ENCODE assay signal across 8 cellular contexts in the genomic region with DNA sequence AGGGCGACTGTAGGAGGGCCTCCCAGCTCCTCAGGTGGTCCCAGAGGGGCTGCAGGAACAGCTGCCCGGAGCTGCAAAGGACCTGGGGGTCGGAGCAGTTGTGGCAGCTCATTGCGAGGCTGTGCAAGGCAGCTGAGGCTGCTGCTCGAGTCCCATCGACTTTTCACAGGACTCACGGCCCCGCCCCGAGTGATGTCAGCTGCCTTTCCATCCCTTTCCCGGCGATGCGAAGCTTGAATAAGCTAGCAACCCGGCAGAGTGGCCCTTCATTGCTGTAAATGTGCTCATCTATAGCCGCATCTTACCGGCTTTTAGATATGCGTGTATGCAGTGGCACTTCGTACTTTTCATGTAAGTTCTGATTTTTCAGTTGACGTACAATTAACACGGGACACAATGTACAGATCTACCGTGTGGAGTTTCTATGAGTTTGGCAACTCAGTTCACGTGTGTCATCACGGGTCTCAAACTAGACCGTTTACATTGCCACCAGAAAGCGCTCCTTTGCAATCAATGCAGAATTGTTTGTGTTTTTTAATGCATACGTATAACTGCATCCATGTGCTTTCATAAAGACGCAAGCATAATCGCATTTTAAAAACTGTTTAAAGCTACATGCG. TPM values are rescaled to one million over a fixed set of nuclear protein-coding genes. Genes with fewer than 3 reads are reported as not detected.
DNase-seq lines count a peak whose midpoint lies in the region; ATAC-seq and TF ChIP-seq lines count a peak whose summit lies in the region.

A gene with protein sequence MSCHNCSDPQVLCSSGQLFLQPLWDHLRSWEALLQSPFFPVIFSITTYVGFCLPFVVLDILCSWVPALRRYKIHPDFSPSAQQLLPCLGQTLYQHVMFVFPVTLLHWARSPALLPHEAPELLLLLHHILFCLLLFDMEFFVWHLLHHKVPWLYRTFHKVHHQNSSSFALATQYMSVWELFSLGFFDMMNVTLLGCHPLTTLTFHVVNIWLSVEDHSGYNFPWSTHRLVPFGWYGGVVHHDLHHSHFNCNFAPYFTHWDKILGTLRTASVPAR (minus strand): TSS at position 137 of the 620 bp plus-strand sequence. CDS start 25 bp downstream, at position 112.

- no peaks in the 10 kb centered on the region for H4K20me1 ChIP-seq in mammary epithelial cell (ENCODE audit: insufficient read depth, low read length)

- H3K27me3 Mint-ChIP-seq in CD14-positive monocyte (ENCODE audit: low read depth in 3 of 3): peaks cover 19 to 46% (median 23%) of the 10 kb centered on the region in 3 donors
- H3K27me3 Mint-ChIP-seq in HFFc6 (ENCODE audit: insufficient read depth): peaks cover 10% of the 10 kb centered on the region

- BruUV-seq in mammary epithelial cell (replicated peaks; lab: Mats Ljungman, UMichigan): no TSS peak

- CTCF ChIA-PET in mammary epithelial cell (lab: Charles Lee; ENCODE audit: low non-redundant PET): interaction anchor here (0.6 kb wide), 1 partner anchor 269 kb away, joined by 3 read pairs; no protein-coding TSS in a partner anchor

- peak within 1 kb of the TSS; percentile 77 to 94 for H3K4me3 Mint-ChIP-seq in CD14-positive monocyte
- peak within 1 kb of the TSS; percentile 90 for H3K4me3 Mint-ChIP-seq in HFFc6

- TF ChIP-seq CTCF in CD14-positive monocyte (IDR thresholded peaks at IDR 0.05) (no peak), HFFc6 (IDR thresholded peaks at IDR 0.05) (no peak), mammary epithelial cell (conservative IDR thresholded peaks at IDR 0.05 in 1 of 2, IDR thresholded peaks at IDR 0.05 in 1 of 2; ENCODE audit: extremely low read depth in 1 of 2, insufficient read depth in 1 of 2, low read depth in 1 of 2, low read length in 2 of 2) (no peak)

- peaks cover 22% of the 10 kb centered on the region for H3K4me1 Mint-ChIP-seq in CD14-positive monocyte
- H3K4me1 Mint-ChIP-seq in HFFc6 (ENCODE audit: low read depth): peaks cover 25% of the 10 kb centered on the region

- peak within 1 kb of the TSS; percentile 93 for H3K4me2 ChIP-seq in mammary epithelial cell (ENCODE audit: insufficient read depth, low read depth, low read length)

- dilution Hi-C loops in mammary epithelial cell (cut with HindIII; ENCODE audit: low sequenced_read_pairs): loop anchor here (5.0 kb wide), 1 partner anchor 270 kb away; no protein-coding TSS in a partner anchor

- H3K36me3 ChIP-seq in mammary epithelial cell (ENCODE audit: insufficient read depth, low read length) (no peaks in the 10 kb centered on the region), iPS-15b (ENCODE audit: control insufficient read depth, insufficient read depth, low read length) (no peaks in the 10 kb centered on the region)

- no peaks in the 10 kb centered on the region for H3K79me2 ChIP-seq in mammary epithelial cell (ENCODE audit: insufficient read depth, low read length)

- intact Hi-C loops in CD14-positive monocyte (cut with micrococcal nuclease): no loop called here
- intact Hi-C loops in mammary epithelial cell (cut with micrococcal nuclease): no loop called here

- H3K4me1 ChIP-seq in mammary epithelial cell (ENCODE audit: insufficient read depth, low read length) (peaks cover 19% of the 10 kb centered on the region), iPS-15b (ENCODE audit: control insufficient read depth, insufficient read depth, low read length) (peaks cover 8% of the 10 kb centered on the region)

- H3K9me3 Mint-ChIP-seq in CD14-positive monocyte (peaks cover 0 to 14% (median 5%) of the 10 kb centered on the region in 7 donors), HFFc6 (no peaks in the 10 kb centered on the region)

- H3K27ac ChIP-seq in mammary epithelial cell (ENCODE audit: insufficient read depth, low read depth, low read length): no peak within 1 kb of the TSS

- H3K36me3 Mint-ChIP-seq in CD14-positive monocyte (peaks cover 6 to 10% of the 10 kb centered on the region in 2 donors), HFFc6 (ENCODE audit: low read depth) (no peaks in the 10 kb centered on the region)

- in situ Hi-C loops in mammary epithelial cell (cut with MboI; ENCODE audit: low sequenced_read_pairs in 2 of 2): loop anchor here in 1 of 2 donors (5.0 to 25.0 kb wide), 2 partner anchors 175 to 370 kb away; no protein-coding TSS in a partner anchor

- no peaks in the 10 kb centered on the region for H3K9me3 ChIP-seq in mammary epithelial cell (replicated peaks; ENCODE audit: insufficient read depth, low read length)
- no peaks in the 10 kb centered on the region for H3K9me3 ChIP-seq in iPS-15b (ENCODE audit: control insufficient read depth, insufficient read depth, low read length)

- no peak for ATAC-seq in HG02970 (IDR thresholded peaks at IDR 0.05; ENCODE audit: low FRiP score, unreplicated experiment)
- ATAC-seq in HG03342 (IDR thresholded peaks at IDR 0.05; ENCODE audit: unreplicated experiment): no peak

- H3K9ac ChIP-seq in mammary epithelial cell (ENCODE audit: insufficient read depth, low read length) (peak within 1 kb of the TSS; percentile 24), iPS-15b (ENCODE audit: low read depth, low read length) (peak within 1 kb of the TSS; percentile 58)

- 11% methylated on average over 27 of the region's 28 CpGs for WGBS in mammary epithelial cell (ENCODE audit: low coverage, missing lambda C conversion rate)

- H3K27me3 ChIP-seq in mammary epithelial cell (ENCODE audit: insufficient read depth, low read length) (peaks cover 6% of the 10 kb centered on the region), iPS-15b (ENCODE audit: control insufficient read depth, insufficient read depth, low read length) (peaks cover 73% of the 10 kb centered on the region)

- H3K27ac Mint-ChIP-seq in CD14-positive monocyte (peak within 1 kb of the TSS in 5 of 7 donors; percentile 18 to 72 (median 54)), HFFc6 (peak within 1 kb of the TSS; percentile 53)

- peak within 1 kb of the TSS; percentile 37 to 43 (median 40) for H3K4me3 ChIP-seq in mammary epithelial cell (replicated peaks in 1 of 3; ENCODE audit: insufficient read depth in 1 of 3, low read depth in 2 of 3, low read length in 3 of 3)
- H3K4me3 ChIP-seq in iPS-15b (ENCODE audit: low read depth, low read length): peak within 1 kb of the TSS; percentile 74

- DNase-seq in CD14-positive monocyte (ENCODE audit: low spot score) (peak; percentile 48), HFFc6 (peak; percentile 58), T-helper 1 cell (peak in 4 of 5 donors; percentile 14 to 38 (median 17)), mammary epithelial cell (peak; percentile 66), retina (peak; percentile 77)

- peak within 1 kb of the TSS; percentile 94 for H2AFZ ChIP-seq in mammary epithelial cell (ENCODE audit: low read depth, low read length)

RNA-seq across cellular contexts. Expression of the gene that starts here (rescaled TPM):
- polyA plus RNA-seq in CD14-positive monocyte: under 1 TPM in 1 of 2 donors, not detected in 1; 0.09 TPM
- under 1 TPM in 5 of 6 experiments, not detected in 1; 0.09 to 0.18 (median 0.12) TPM for total RNA-seq in HFFc6 (2021; fragmentation: NEBNext Ultra II Directional; extraction: Animal tissue kit (Norgen Biotek cat#: 25700))
- under 1 TPM in 1 of 2 donors, not detected in 1; 0.17 TPM for total RNA-seq in mammary epithelial cell
- polyA plus RNA-seq in mammary epithelial cell: not detected
- polyA minus RNA-seq in mammary epithelial cell: not detected

Comparison
In these comparisons a context has a peak if more than half of its experiments do, and no peak if none do; other contexts are left out.
1. Peak in DNase-seq in CD14-positive monocyte; RNA of the gene not detected or under 1 TPM.
2. Peak in DNase-seq in HFFc6; RNA of the gene not detected or under 1 TPM.
3. Peak in DNase-seq, H3K4me3 ChIP-seq, H3K9ac ChIP-seq and H3K4me2 ChIP-seq in mammary epithelial cell; RNA of the gene not detected or under 1 TPM.
4. DNase-seq: peak in every context shown above with its lines; median percentile 77 in retina; 66 in mammary epithelial cell; 58 in HFFc6; 48 in CD14-positive monocyte; 17 in T-helper 1 cell.